In genomic region chr4:53913098-53913497, GRCh38 we compare ENCODE assay signal across 2 cellular contexts.
TF ChIP-seq lines count a peak whose summit lies in the region.

No MANE protein-coding gene starts in this region.

TF ChIP-seq in SK-N-SH, 30 proteins besides CTCF, POLR2A, EP300 and RAD21 (continued from another document):
- TF ChIP-seq PBX3 (IDR thresholded peaks at IDR 0.05), result peak; percentile 70
- TF ChIP-seq, protein P1, sequence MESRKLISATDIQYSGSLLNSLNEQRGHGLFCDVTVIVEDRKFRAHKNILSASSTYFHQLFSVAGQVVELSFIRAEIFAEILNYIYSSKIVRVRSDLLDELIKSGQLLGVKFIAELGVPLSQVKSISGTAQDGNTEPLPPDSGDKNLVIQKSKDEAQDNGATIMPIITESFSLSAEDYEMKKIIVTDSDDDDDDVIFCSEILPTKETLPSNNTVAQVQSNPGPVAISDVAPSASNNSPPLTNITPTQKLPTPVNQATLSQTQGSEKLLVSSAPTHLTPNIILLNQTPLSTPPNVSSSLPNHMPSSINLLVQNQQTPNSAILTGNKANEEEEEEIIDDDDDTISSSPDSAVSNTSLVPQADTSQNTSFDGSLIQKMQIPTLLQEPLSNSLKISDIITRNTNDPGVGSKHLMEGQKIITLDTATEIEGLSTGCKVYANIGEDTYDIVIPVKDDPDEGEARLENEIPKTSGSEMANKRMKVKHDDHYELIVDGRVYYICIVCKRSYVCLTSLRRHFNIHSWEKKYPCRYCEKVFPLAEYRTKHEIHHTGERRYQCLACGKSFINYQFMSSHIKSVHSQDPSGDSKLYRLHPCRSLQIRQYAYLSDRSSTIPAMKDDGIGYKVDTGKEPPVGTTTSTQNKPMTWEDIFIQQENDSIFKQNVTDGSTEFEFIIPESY (IDR thresholded peaks at IDR 0.05; ENCODE audit: borderline replicate concordance, low read depth), result no peak

TF ChIP-seq in SK-N-SH treated with all-trans-retinoic acid at 6 μM for 48 hours, 23 proteins besides CTCF, POLR2A, EP300 and RAD21:
- TF ChIP-seq CREB5 (CRISPR knock-in tag; IDR thresholded peaks at IDR 0.05; ENCODE audit: low read depth), result no peak
- TF ChIP-seq ARNTL (CRISPR knock-in tag; IDR thresholded peaks at IDR 0.05; ENCODE audit: borderline replicate concordance, low read depth), result no peak
- no peak for TF ChIP-seq ZFP3 (CRISPR knock-in tag; IDR thresholded peaks at IDR 0.05)
- no peak for TF ChIP-seq BACH2 (CRISPR knock-in tag; IDR thresholded peaks at IDR 0.05; ENCODE audit: borderline replicate concordance)
- no peak for TF ChIP-seq RARB (CRISPR knock-in tag; IDR thresholded peaks at IDR 0.05)
- TF ChIP-seq ZNF70 (CRISPR knock-in tag; IDR thresholded peaks at IDR 0.05), result no peak
- no peak for TF ChIP-seq GLIS3 (CRISPR knock-in tag; IDR thresholded peaks at IDR 0.05)
- no peak for TF ChIP-seq ZNF8 (CRISPR knock-in tag; IDR thresholded peaks at IDR 0.05)
- no peak for TF ChIP-seq ESRRG (CRISPR knock-in tag; IDR thresholded peaks at IDR 0.05)
